1 cellular context compared by ENCODE assay signal in the genomic region with DNA sequence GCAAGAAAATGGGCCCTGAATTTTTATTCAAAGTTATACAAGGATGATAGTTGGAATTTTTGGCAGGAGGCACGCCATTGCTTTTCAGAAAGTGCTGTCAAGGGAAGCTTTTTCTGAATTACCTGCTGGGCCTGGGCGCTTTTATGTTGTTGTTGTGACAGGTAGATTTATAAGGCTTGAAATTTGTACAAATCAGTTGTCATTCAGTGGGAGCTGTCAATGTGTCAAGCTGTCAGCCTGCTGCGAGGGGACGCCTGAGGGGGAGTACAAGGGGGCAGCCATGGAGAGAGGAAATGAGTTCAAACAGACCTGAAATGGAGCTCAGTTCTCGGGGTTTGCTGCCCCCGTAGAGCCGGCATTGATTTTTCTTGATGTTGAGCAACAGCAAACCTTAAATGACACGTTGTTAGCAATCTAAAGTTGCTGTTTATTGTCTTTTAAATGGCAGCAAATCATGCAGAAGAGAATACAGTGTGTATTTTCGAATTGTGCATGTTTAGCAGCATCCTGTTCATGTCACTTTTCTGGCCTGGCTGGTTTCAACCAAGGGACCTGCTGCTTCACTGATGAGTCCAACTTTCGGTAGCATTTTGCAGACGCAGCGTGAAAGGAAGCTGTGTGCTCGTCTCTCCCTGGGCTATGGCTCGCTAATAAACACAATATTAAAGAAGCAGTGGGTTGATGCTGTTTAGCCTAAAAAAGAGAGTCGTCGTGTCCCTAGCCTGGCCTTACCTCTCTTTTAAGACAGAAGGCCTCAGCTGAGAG.
TF ChIP-seq lines count a peak whose summit lies in the region.

No MANE protein-coding gene starts in this region.

TF ChIP-seq in HEK293, 187 proteins besides CTCF, POLR2A, EP300 and RAD21 (continued from another document and continues in another):
- no peak for TF ChIP-seq PRDM10 (tag by site-specific recombination; IDR thresholded peaks at IDR 0.05)
- TF ChIP-seq ZNF571 (tag by site-specific recombination; IDR thresholded peaks at IDR 0.05), result no peak
- peak; percentile 50 for TF ChIP-seq FEZF1 (tag by site-specific recombination; IDR thresholded peaks at IDR 0.05)
- no peak for TF ChIP-seq ZNF350 (tag by site-specific recombination; IDR thresholded peaks at IDR 0.05)
- TF ChIP-seq, protein P1, sequence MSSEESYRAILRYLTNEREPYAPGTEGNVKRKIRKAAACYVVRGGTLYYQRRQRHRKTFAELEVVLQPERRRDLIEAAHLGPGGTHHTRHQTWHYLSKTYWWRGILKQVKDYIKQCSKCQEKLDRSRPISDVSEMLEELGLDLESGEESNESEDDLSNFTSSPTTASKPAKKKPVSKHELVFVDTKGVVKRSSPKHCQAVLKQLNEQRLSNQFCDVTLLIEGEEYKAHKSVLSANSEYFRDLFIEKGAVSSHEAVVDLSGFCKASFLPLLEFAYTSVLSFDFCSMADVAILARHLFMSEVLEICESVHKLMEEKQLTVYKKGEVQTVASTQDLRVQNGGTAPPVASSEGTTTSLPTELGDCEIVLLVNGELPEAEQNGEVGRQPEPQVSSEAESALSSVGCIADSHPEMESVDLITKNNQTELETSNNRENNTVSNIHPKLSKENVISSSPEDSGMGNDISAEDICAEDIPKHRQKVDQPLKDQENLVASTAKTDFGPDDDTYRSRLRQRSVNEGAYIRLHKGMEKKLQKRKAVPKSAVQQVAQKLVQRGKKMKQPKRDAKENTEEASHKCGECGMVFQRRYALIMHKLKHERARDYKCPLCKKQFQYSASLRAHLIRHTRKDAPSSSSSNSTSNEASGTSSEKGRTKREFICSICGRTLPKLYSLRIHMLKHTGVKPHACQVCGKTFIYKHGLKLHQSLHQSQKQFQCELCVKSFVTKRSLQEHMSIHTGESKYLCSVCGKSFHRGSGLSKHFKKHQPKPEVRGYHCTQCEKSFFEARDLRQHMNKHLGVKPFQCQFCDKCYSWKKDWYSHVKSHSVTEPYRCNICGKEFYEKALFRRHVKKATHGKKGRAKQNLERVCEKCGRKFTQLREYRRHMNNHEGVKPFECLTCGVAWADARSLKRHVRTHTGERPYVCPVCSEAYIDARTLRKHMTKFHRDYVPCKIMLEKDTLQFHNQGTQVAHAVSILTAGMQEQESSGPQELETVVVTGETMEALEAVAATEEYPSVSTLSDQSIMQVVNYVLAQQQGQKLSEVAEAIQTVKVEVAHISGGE (tag by site-specific recombination; conservative IDR thresholded peaks at IDR 0.05; ENCODE audit: low read depth), result no peak
- no peak for TF ChIP-seq BCL11B (tag by site-specific recombination; IDR thresholded peaks at IDR 0.05; ENCODE audit: low read depth)
- TF ChIP-seq ZNF514 (tag by site-specific recombination; IDR thresholded peaks at IDR 0.05), result no peak
- no peak for TF ChIP-seq ZNF112 (tag by site-specific recombination; IDR thresholded peaks at IDR 0.05)
- TF ChIP-seq TCF7L2 (IDR thresholded peaks at IDR 0.05; ENCODE audit: borderline replicate concordance, low read depth, low read length), result peak; percentile 39; the same call in 1 of the 2 replicates
- TF ChIP-seq, protein P2, sequence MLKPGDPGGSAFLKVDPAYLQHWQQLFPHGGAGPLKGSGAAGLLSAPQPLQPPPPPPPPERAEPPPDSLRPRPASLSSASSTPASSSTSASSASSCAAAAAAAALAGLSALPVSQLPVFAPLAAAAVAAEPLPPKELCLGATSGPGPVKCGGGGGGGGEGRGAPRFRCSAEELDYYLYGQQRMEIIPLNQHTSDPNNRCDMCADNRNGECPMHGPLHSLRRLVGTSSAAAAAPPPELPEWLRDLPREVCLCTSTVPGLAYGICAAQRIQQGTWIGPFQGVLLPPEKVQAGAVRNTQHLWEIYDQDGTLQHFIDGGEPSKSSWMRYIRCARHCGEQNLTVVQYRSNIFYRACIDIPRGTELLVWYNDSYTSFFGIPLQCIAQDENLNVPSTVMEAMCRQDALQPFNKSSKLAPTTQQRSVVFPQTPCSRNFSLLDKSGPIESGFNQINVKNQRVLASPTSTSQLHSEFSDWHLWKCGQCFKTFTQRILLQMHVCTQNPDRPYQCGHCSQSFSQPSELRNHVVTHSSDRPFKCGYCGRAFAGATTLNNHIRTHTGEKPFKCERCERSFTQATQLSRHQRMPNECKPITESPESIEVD (tag by site-specific recombination; IDR thresholded peaks at IDR 0.05), result peak; percentile 64; the same call in 1 of the 2 replicates
- TF ChIP-seq ZNF248 (tag by site-specific recombination; IDR thresholded peaks at IDR 0.05), result no peak
- TF ChIP-seq ATF2 (tag by site-specific recombination; IDR thresholded peaks at IDR 0.05; ENCODE audit: low read depth), result no peak
- TF ChIP-seq, protein P3, sequence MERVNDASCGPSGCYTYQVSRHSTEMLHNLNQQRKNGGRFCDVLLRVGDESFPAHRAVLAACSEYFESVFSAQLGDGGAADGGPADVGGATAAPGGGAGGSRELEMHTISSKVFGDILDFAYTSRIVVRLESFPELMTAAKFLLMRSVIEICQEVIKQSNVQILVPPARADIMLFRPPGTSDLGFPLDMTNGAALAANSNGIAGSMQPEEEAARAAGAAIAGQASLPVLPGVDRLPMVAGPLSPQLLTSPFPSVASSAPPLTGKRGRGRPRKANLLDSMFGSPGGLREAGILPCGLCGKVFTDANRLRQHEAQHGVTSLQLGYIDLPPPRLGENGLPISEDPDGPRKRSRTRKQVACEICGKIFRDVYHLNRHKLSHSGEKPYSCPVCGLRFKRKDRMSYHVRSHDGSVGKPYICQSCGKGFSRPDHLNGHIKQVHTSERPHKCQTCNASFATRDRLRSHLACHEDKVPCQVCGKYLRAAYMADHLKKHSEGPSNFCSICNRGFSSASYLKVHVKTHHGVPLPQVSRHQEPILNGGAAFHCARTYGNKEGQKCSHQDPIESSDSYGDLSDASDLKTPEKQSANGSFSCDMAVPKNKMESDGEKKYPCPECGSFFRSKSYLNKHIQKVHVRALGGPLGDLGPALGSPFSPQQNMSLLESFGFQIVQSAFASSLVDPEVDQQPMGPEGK (tag by site-specific recombination; IDR thresholded peaks at IDR 0.05), result no peak
- 0 out of 2 replicates have a peak, but pooled peaks have one; percentile 12 for TF ChIP-seq ZNF610 (tag by site-specific recombination; IDR thresholded peaks at IDR 0.05; ENCODE audit: borderline replicate concordance)
- TF ChIP-seq SP3 (tag by site-specific recombination; IDR thresholded peaks at IDR 0.05), result no peak
- no peak for TF ChIP-seq ZNF639 (tag by site-specific recombination; IDR thresholded peaks at IDR 0.05)
- TF ChIP-seq SCRT2 (tag by site-specific recombination; IDR thresholded peaks at IDR 0.05), result no peak
- no peak for TF ChIP-seq PRDM4 (tag by site-specific recombination; IDR thresholded peaks at IDR 0.05)
- TF ChIP-seq ZNF596 (tag by site-specific recombination; IDR thresholded peaks at IDR 0.05), result no peak
- TF ChIP-seq ZNF274 (IDR thresholded peaks at IDR 0.05; ENCODE audit: low read length), result no peak
- TF ChIP-seq ZNF274 (tag by site-specific recombination; IDR thresholded peaks at IDR 0.05; ENCODE audit: borderline replicate concordance), result no peak
- no peak for TF ChIP-seq YY2 (tag by site-specific recombination; IDR thresholded peaks at IDR 0.05)
- TF ChIP-seq, protein P4, sequence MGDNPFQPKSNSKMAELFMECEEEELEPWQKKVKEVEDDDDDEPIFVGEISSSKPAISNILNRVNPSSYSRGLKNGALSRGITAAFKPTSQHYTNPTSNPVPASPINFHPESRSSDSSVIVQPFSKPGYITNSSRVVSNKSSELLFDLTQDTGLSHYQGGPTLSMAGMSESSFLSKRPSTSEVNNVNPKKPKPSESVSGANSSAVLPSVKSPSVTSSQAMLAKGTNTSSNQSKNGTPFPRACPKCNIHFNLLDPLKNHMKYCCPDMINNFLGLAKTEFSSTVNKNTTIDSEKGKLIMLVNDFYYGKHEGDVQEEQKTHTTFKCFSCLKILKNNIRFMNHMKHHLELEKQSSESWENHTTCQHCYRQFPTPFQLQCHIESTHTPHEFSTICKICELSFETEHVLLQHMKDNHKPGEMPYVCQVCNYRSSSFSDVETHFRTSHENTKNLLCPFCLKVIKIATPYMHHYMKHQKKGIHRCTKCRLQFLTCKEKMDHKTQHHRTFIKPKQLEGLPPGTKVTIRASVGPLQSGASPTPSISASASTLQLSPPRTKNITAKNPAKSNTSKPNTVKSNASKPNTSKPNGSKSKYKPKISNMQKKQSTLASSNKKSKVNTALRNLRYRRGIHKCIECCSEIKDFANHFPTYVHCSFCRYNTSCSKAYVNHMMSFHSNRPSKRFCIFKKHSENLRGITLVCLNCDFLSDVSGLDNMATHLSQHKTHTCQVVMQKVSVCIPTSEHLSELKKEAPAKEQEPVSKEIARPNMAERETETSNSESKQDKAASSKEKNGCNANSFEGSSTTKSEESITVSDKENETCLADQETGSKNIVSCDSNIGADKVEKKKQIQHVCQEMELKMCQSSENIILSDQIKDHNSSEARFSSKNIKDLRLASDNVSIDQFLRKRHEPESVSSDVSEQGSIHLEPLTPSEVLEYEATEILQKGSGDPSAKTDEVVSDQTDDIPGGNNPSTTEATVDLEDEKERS (tag by site-specific recombination; IDR thresholded peaks at IDR 0.05), result no peak
- TF ChIP-seq ZNF670 (tag by site-specific recombination; IDR thresholded peaks at IDR 0.05; ENCODE audit: low read depth), result no peak
- TF ChIP-seq ZNF791 (tag by site-specific recombination; IDR thresholded peaks at IDR 0.05), result no peak
- TF ChIP-seq, protein P5, sequence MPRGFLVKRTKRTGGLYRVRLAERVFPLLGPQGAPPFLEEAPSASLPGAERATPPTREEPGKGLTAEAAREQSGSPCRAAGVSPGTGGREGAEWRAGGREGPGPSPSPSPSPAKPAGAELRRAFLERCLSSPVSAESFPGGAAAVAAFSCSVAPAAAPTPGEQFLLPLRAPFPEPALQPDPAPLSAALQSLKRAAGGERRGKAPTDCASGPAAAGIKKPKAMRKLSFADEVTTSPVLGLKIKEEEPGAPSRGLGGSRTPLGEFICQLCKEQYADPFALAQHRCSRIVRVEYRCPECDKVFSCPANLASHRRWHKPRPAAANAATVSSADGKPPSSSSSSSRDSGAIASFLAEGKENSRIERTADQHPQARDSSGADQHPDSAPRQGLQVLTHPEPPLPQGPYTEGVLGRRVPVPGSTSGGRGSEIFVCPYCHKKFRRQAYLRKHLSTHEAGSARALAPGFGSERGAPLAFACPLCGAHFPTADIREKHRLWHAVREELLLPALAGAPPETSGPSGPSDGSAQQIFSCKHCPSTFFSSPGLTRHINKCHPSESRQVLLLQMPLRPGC (tag by site-specific recombination; IDR thresholded peaks at IDR 0.05), result no peak
- TF ChIP-seq ZNF155 (tag by site-specific recombination; IDR thresholded peaks at IDR 0.05), result no peak
- no peak for TF ChIP-seq ZNF707 (tag by site-specific recombination; IDR thresholded peaks at IDR 0.05)
- TF ChIP-seq ZNF335 (tag by site-specific recombination; conservative IDR thresholded peaks at IDR 0.05), result no peak
- no peak for TF ChIP-seq KLF10 (tag by site-specific recombination; IDR thresholded peaks at IDR 0.05)
- no peak for TF ChIP-seq ZNF560 (tag by site-specific recombination; IDR thresholded peaks at IDR 0.05; ENCODE audit: borderline replicate concordance)
